Comparison of ENCODE assay signal across 2 cellular contexts in the genomic region with DNA sequence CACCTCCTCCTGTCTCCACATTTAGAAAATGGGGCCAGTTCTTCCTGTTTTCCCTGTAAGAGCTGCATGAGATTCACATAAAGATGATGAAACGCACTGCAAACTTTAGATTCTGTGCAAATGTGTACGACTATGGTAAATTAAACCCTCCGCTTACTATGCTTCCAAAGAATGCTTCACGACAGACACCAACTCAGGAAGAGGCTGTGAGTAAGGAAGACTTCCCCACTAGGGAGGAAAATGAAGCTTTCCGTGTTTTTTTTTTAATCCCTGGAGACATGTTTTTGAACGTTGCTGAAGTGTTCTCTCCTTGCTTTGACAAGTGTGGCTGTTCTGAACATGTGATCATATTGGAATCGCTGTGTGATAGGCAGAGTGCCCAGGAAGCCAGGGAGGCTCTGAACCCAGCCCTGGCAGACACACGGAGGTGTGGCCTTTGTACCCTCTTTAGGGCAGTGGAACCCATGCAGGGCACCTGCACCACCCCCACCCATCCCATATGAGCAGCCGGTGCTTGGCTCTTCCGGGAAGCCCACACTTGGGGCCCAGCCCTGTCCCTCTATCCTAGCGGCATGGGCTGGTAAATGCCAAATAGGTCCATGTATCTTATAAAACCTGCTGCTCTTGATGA.
TF ChIP-seq lines count a peak whose summit lies in the region.

No MANE protein-coding gene starts in this region.

TF ChIP-seq in HEK293, 187 proteins besides CTCF, POLR2A, EP300 and RAD21 (continued from another document and continues in another):
- TF ChIP-seq, protein P1, sequence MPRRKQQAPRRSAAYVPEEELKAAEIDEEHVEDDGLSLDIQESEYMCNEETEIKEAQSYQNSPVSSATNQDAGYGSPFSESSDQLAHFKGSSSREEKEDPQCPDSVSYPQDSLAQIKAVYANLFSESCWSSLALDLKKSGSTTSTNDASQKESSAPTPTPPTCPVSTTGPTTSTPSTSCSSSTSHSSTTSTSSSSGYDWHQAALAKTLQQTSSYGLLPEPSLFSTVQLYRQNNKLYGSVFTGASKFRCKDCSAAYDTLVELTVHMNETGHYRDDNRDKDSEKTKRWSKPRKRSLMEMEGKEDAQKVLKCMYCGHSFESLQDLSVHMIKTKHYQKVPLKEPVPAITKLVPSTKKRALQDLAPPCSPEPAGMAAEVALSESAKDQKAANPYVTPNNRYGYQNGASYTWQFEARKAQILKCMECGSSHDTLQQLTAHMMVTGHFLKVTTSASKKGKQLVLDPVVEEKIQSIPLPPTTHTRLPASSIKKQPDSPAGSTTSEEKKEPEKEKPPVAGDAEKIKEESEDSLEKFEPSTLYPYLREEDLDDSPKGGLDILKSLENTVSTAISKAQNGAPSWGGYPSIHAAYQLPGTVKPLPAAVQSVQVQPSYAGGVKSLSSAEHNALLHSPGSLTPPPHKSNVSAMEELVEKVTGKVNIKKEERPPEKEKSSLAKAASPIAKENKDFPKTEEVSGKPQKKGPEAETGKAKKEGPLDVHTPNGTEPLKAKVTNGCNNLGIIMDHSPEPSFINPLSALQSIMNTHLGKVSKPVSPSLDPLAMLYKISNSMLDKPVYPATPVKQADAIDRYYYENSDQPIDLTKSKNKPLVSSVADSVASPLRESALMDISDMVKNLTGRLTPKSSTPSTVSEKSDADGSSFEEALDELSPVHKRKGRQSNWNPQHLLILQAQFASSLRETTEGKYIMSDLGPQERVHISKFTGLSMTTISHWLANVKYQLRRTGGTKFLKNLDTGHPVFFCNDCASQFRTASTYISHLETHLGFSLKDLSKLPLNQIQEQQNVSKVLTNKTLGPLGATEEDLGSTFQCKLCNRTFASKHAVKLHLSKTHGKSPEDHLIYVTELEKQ (tag by site-specific recombination; IDR thresholded peaks at IDR 0.05; ENCODE audit: borderline replicate concordance) = no peak
- 0 out of 2 replicates have a peak, but pooled peaks have one; percentile 13 for TF ChIP-seq ZNF664 (tag by site-specific recombination; IDR thresholded peaks at IDR 0.05)
- TF ChIP-seq HOXD13 (CRISPR knock-in tag; IDR thresholded peaks at IDR 0.05; ENCODE audit: borderline replicate concordance) = no peak
- TF ChIP-seq, protein P2, sequence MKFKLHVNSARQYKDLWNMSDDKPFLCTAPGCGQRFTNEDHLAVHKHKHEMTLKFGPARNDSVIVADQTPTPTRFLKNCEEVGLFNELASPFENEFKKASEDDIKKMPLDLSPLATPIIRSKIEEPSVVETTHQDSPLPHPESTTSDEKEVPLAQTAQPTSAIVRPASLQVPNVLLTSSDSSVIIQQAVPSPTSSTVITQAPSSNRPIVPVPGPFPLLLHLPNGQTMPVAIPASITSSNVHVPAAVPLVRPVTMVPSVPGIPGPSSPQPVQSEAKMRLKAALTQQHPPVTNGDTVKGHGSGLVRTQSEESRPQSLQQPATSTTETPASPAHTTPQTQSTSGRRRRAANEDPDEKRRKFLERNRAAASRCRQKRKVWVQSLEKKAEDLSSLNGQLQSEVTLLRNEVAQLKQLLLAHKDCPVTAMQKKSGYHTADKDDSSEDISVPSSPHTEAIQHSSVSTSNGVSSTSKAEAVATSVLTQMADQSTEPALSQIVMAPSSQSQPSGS (tag by site-specific recombination; IDR thresholded peaks at IDR 0.05; ENCODE audit: low read depth) = peak; percentile 27; the same call in 1 of the 2 replicates
- TF ChIP-seq, protein P3, sequence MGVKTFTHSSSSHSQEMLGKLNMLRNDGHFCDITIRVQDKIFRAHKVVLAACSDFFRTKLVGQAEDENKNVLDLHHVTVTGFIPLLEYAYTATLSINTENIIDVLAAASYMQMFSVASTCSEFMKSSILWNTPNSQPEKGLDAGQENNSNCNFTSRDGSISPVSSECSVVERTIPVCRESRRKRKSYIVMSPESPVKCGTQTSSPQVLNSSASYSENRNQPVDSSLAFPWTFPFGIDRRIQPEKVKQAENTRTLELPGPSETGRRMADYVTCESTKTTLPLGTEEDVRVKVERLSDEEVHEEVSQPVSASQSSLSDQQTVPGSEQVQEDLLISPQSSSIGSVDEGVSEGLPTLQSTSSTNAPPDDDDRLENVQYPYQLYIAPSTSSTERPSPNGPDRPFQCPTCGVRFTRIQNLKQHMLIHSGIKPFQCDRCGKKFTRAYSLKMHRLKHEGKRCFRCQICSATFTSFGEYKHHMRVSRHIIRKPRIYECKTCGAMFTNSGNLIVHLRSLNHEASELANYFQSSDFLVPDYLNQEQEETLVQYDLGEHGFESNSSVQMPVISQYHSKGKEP (tag by site-specific recombination; IDR thresholded peaks at IDR 0.05) = peak; percentile 87
- 0 out of 2 replicates have a peak, but pooled peaks have one; percentile 37 for TF ChIP-seq ZBTB8A (tag by site-specific recombination; IDR thresholded peaks at IDR 0.05)
- no peak for TF ChIP-seq MEIS1 (CRISPR knock-in tag; IDR thresholded peaks at IDR 0.05; ENCODE audit: borderline replicate concordance)
- no peak for TF ChIP-seq SP3 (tag by site-specific recombination; IDR thresholded peaks at IDR 0.05)
- no peak for TF ChIP-seq ZBTB48 (tag by site-specific recombination; IDR thresholded peaks at IDR 0.05)
- TF ChIP-seq ZNF324 (tag by site-specific recombination; IDR thresholded peaks at IDR 0.05) = 0 out of 2 replicates have a peak, but pooled peaks have one; percentile 25
- no peak for TF ChIP-seq ZNF19 (tag by site-specific recombination; IDR thresholded peaks at IDR 0.05; ENCODE audit: low read depth)
- TF ChIP-seq, protein P4, sequence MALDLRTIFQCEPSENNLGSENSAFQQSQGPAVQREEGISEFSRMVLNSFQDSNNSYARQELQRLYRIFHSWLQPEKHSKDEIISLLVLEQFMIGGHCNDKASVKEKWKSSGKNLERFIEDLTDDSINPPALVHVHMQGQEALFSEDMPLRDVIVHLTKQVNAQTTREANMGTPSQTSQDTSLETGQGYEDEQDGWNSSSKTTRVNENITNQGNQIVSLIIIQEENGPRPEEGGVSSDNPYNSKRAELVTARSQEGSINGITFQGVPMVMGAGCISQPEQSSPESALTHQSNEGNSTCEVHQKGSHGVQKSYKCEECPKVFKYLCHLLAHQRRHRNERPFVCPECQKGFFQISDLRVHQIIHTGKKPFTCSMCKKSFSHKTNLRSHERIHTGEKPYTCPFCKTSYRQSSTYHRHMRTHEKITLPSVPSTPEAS (tag by site-specific recombination; IDR thresholded peaks at IDR 0.05) = no peak
- TF ChIP-seq, protein P5, sequence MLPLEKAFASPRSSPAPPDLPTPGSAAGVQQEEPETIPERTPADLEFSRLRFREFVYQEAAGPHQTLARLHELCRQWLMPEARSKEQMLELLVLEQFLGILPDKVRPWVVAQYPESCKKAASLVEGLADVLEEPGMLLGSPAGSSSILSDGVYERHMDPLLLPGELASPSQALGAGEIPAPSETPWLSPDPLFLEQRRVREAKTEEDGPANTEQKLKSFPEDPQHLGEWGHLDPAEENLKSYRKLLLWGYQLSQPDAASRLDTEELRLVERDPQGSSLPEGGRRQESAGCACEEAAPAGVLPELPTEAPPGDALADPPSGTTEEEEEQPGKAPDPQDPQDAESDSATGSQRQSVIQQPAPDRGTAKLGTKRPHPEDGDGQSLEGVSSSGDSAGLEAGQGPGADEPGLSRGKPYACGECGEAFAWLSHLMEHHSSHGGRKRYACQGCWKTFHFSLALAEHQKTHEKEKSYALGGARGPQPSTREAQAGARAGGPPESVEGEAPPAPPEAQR (tag by site-specific recombination; IDR thresholded peaks at IDR 0.05) = no peak
- no peak for TF ChIP-seq ZNF837 (tag by site-specific recombination; IDR thresholded peaks at IDR 0.05)
- no peak for TF ChIP-seq ZNF23 (tag by site-specific recombination; IDR thresholded peaks at IDR 0.05; ENCODE audit: borderline replicate concordance)
- no peak for TF ChIP-seq REPIN1 (tag by site-specific recombination; IDR thresholded peaks at IDR 0.05; ENCODE audit: low read depth)
- TF ChIP-seq HOXC10 (CRISPR knock-in tag; IDR thresholded peaks at IDR 0.05) = no peak
- 0 out of 2 replicates have a peak, but pooled peaks have one; percentile 11 for TF ChIP-seq ZNF792 (tag by site-specific recombination; IDR thresholded peaks at IDR 0.05)

TF ChIP-seq in H1, 55 proteins besides CTCF, POLR2A, EP300 and RAD21 (continued from another document):
- TF ChIP-seq RBBP5 (IDR thresholded peaks at IDR 0.05; ENCODE audit: borderline replicate concordance, low read depth, low read length) = no peak
- no peak for TF ChIP-seq SAP30 (IDR thresholded peaks at IDR 0.05; ENCODE audit: insufficient read depth, insufficient replicate concordance, low read length)
- no peak for TF ChIP-seq BACH1 (IDR thresholded peaks at IDR 0.05; ENCODE audit: low read length)
- TF ChIP-seq EZH2 (IDR thresholded peaks at IDR 0.05; ENCODE audit: low read depth, low read length, severe bottlenecking) = no peak
- TF ChIP-seq HDAC6 (IDR thresholded peaks at IDR 0.05; ENCODE audit: low read depth, low read length) = no peak
- TF ChIP-seq FOSL1 (IDR thresholded peaks at IDR 0.05; ENCODE audit: insufficient read depth, low read depth, low read length) = no peak
- TF ChIP-seq, protein P6, sequence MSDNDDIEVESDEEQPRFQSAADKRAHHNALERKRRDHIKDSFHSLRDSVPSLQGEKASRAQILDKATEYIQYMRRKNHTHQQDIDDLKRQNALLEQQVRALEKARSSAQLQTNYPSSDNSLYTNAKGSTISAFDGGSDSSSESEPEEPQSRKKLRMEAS (IDR thresholded peaks at IDR 0.05) = no peak
- no peak for TF ChIP-seq SRF (IDR thresholded peaks at IDR 0.05; ENCODE audit: low read depth, low read length)
- TF ChIP-seq HDAC2 (IDR thresholded peaks at IDR 0.05; ENCODE audit: borderline replicate concordance in 1 of 2, low read depth in 2 of 2, low read length in 2 of 2) = no peak
- no peak for TF ChIP-seq SIRT6 (IDR thresholded peaks at IDR 0.05; ENCODE audit: low read length)
- no peak for TF ChIP-seq MAFK (IDR thresholded peaks at IDR 0.05; ENCODE audit: low read depth, low read length)
